In genomic region chr16:81583893-81584705, GRCh38 we compare ENCODE assay signal across 15 cellular contexts.
A peak's percentile ranks its signal among the peaks of the same experiment; 100 is the strongest.
DNase-seq lines count a peak whose midpoint lies in the region; ATAC-seq, FAIRE-seq and TF ChIP-seq lines count a peak whose summit lies in the region.
"Had no signal": no experiment of that assay in that cellular context is flagged by ENCODE, and none has a peak within 500 bp of the region (broad histone marks: within the 10 kb centered on the region; RNA-seq: fewer than 3 reads in every experiment).

No MANE protein-coding gene starts in this region.

- H3K27me3 ChIP-seq in foreskin keratinocyte (no peaks in the 10 kb centered on the region), small intestine (ENCODE audit: control insufficient read depth in 2 of 2, insufficient read depth in 2 of 2, low read length in 2 of 2) (no peaks in the 10 kb centered on the region)
- H3K27me3 ChIP-seq: SJCRH30 had no signal

- FAIRE-seq in small intestine (lab: Jason Lieb, UNC): no peak

- no peak overlapping the region for H3K4me3 ChIP-seq in small intestine (ENCODE audit: low read depth in 1 of 2, low read length in 2 of 2)
- H3K4me3 ChIP-seq: SJCRH30 had no signal

- no peaks in the 10 kb centered on the region for H3K9me3 Mint-ChIP-seq in activated T-helper 17 cell treated with anti-CD3 and anti-CD28 coated beads, Interleukin-2, amount 50 U/mL, for 72 hours
- H3K9me3 Mint-ChIP-seq: nephron; stimulated activated memory B cell treated with anti-CD40 and anti-IgM and Interleukin-4, amounts not matched to agents 10 μg/mL and 1 μg/mL and 100 μg/mL, for 72 hours had no signal

- peak; percentile 25 for TF ChIP-seq CTCF in foreskin keratinocyte (conservative IDR thresholded peaks at IDR 0.05)

- H3K27ac ChIP-seq in foreskin keratinocyte (peak overlapping the region; percentile 90), small intestine (ENCODE audit: low read depth in 1 of 2, low read length in 1 of 2) (peak overlapping the region; percentile 92 to 96)
- H3K27ac ChIP-seq: SJCRH30 had no signal

- DNase-seq in DMS53 (lab: John Stamatoyannopoulos, UW) (peak; percentile 68), foreskin keratinocyte (peak; percentile 60 to 88), small intestine (peak; percentile 95), HUDEP-2 (lab: John Stamatoyannopoulos, UW; ENCODE audit: unreplicated experiment in 76 of 76) (no peak), GF-D8 (lab: John Stamatoyannopoulos, UW) (no peak), RPMI8226 (no peak)
- no peak for DNase-seq in stimulated activated CD4-positive, alpha-beta T cell treated with anti-CD3 and anti-CD28 coated beads, Interleukin-4, amount 100 ng/mL, for 4 hours
- DNase-seq: cortex of kidney, hippocampal formation, NCI-H510A treated with DMSO at 0.1 percent for 48 hours had no signal

- H3K4me1 Mint-ChIP-seq in activated T-helper 17 cell treated with anti-CD3 and anti-CD28 coated beads, Interleukin-2, amount 50 U/mL, for 72 hours: peaks cover 20% of the 10 kb centered on the region

- no peaks in the 10 kb centered on the region for H3K27me3 Mint-ChIP-seq in activated T-helper 17 cell treated with anti-CD3 and anti-CD28 coated beads, Interleukin-2, amount 50 U/mL, for 72 hours
- H3K27me3 Mint-ChIP-seq: stimulated activated memory B cell treated with anti-CD40 and anti-IgM and Interleukin-4, amounts not matched to agents 10 μg/mL and 1 μg/mL and 100 μg/mL, for 72 hours had no signal

- peak overlapping the region; percentile 42 for H3K27ac Mint-ChIP-seq in activated T-helper 17 cell treated with anti-CD3 and anti-CD28 coated beads, Interleukin-2, amount 50 U/mL, for 72 hours
- H3K27ac Mint-ChIP-seq: stimulated activated memory B cell treated with anti-CD40 and anti-IgM and Interleukin-4, amounts not matched to agents 10 μg/mL and 1 μg/mL and 100 μg/mL, for 72 hours had no signal

- WGBS in small intestine, 3 donors: 54 to 61% (median 54%) methylated on average over 18 of the region's 18 CpGs

- no peaks in the 10 kb centered on the region for H3K36me3 ChIP-seq in small intestine (ENCODE audit: control insufficient read depth in 2 of 2, insufficient read depth in 2 of 2, low read length in 2 of 2)
- H3K36me3 ChIP-seq: SJCRH30 had no signal

- no peaks in the 10 kb centered on the region for H3K9me3 ChIP-seq in small intestine (ENCODE audit: control insufficient read depth, low read depth)
- H3K9me3 ChIP-seq: SJCRH30 had no signal

- H3K36me3 Mint-ChIP-seq in activated T-helper 17 cell treated with anti-CD3 and anti-CD28 coated beads, Interleukin-2, amount 50 U/mL, for 72 hours (ENCODE audit: low read depth): peaks cover 16% of the 10 kb centered on the region

- H3K4me1 ChIP-seq in foreskin keratinocyte (peaks cover 40% of the 10 kb centered on the region), small intestine (ENCODE audit: control insufficient read depth in 2 of 2, insufficient read depth in 1 of 2, low read depth in 1 of 2, low read length in 1 of 2) (peaks cover 14 to 18% of the 10 kb centered on the region in 2 donors)
- H3K4me1 ChIP-seq: SJCRH30 had no signal

- no peak for ATAC-seq in activated T-helper 17 cell treated with anti-CD3 and anti-CD28 coated beads, Interleukin-2, amount 50 U/mL, for 72 hours (replicated peaks)
- peak; percentile 43 for ATAC-seq in foreskin keratinocyte
- ATAC-seq: activated CD4-positive, CD25-positive, alpha-beta regulatory T cell treated with anti-CD3 and anti-CD28 coated beads, Interleukin-2, amount 50 U/mL, for 24 hours; stimulated activated memory B cell treated with anti-CD40 and anti-IgM and Interleukin-4, amounts not matched to agents 10 μg/mL and 1 μg/mL and 100 μg/mL, for 72 hours had no signal

- no peak overlapping the region for H3K4me3 Mint-ChIP-seq in activated T-helper 17 cell treated with anti-CD3 and anti-CD28 coated beads, Interleukin-2, amount 50 U/mL, for 72 hours
- H3K4me3 Mint-ChIP-seq: nephron; stimulated activated memory B cell treated with anti-CD40 and anti-IgM and Interleukin-4, amounts not matched to agents 10 μg/mL and 1 μg/mL and 100 μg/mL, for 72 hours had no signal

Comparison
In these comparisons a context has a peak if more than half of its experiments do, and no peak if none do; other contexts are left out.
1. DNase-seq: peak in DMS53 (single experiment), foreskin keratinocyte (2 of 2) and small intestine (single experiment); none in stimulated activated CD4-positive, alpha-beta T cell treated with anti-CD3 and anti-CD28 coated beads, Interleukin-4, amount 100 ng/mL, for 4 hours (0 of 2), HUDEP-2 (0 of 76), GF-D8 (single experiment) and RPMI8226 (single experiment).